In the genomic region with DNA sequence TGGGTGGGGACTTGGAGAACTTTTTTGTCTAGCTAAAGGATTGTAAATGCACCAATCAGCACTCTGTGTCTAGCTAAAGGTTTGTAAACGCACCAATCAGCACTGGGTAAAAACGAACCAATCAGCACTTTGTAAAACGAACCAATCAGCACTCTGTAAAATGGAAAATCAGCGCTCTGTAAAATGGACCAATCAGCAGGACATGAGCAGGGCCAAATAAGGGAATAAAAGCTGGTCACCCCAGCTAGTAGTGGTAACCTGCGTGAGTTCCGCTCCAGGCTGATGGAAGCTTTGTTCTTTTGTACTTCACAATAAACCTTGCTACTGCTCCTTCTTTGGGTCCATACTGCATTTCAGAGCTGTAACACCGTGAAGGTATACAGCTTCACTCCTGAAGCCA, we compare ENCODE assay signal across 12 cellular contexts. TPM values are rescaled to one million over a fixed set of nuclear protein-coding genes. Genes with fewer than 3 reads are reported as not detected.
DNase-seq lines count a peak whose midpoint lies in the region; ATAC-seq and TF ChIP-seq lines count a peak whose summit lies in the region.
"Had no signal": no experiment of that assay in that cellular context is flagged by ENCODE, and none has a peak within 500 bp of the region (broad histone marks: within the 10 kb centered on the region; RNA-seq: fewer than 3 reads in every experiment).

No MANE protein-coding gene starts in this region.

- H3K4me1 ChIP-seq in CD8-positive, alpha-beta memory T cell (ENCODE audit: insufficient read depth, low read length), result peaks cover 23% of the 10 kb centered on the region
- H3K4me1 ChIP-seq in effector memory CD4-positive, alpha-beta T cell (ENCODE audit: control insufficient read depth, insufficient read depth, low read length, poor library complexity, severe bottlenecking), result peaks cover 17% of the 10 kb centered on the region
- H3K4me1 ChIP-seq in ovary (ENCODE audit: insufficient read depth), result peaks cover 7% of the 10 kb centered on the region

- H3K9me3 Mint-ChIP-seq in CD8-positive, alpha-beta memory T cell, result peaks cover 0 to 6% (median 0%) of the 10 kb centered on the region in 5 donors
- peaks cover 0 to 6% (median 6%) of the 10 kb centered on the region in 3 donors for H3K9me3 Mint-ChIP-seq in T-cell
- H3K9me3 Mint-ChIP-seq in nephron progenitor cell, result peaks cover 20% of the 10 kb centered on the region

- no peak for ATAC-seq in T-cell (replicated peaks in 1 of 4)

- POLR2A ChIA-PET in CD8-positive, alpha-beta memory T cell (lab: Charles Lee), result interaction anchor here (0.7 to 1.1 kb wide), 2 partner anchors 46 to 1813 kb away, joined by 4 to 6 read pairs; partner anchors contain the start of gene ACOT6
- POLR2A ChIA-PET in T-cell (lab: Charles Lee), result interaction anchor here in 1 of 2 donors (0.7 kb wide), 1 partner anchor 46 kb away, joined by 9 read pairs; no protein-coding TSS in a partner anchor

- TF ChIP-seq EP300 in ovary (IDR thresholded peaks at IDR 0.05), result no peak

- intact Hi-C loops in ovary (cut with DNase I), result no loop called here

- H3K27ac Mint-ChIP-seq in CD8-positive, alpha-beta memory T cell, result peak overlapping the region; percentile 1 to 99 (median 94)
- H3K27ac Mint-ChIP-seq in T-cell (peak overlapping the region; percentile 93 to 94), nephron progenitor cell (no peak overlapping the region)

- peak overlapping the region; percentile 83 for H3K4me3 ChIP-seq in CD8-positive, alpha-beta memory T cell (ENCODE audit: low read length)
- peak overlapping the region; percentile 87 for H3K4me3 ChIP-seq in effector memory CD4-positive, alpha-beta T cell (ENCODE audit: insufficient read depth, low read depth, low read length, poor library complexity, severe bottlenecking)
- H3K4me3 ChIP-seq in ovary, result no peak overlapping the region

- no peak for DNase-seq in CD8-positive, alpha-beta memory T cell
- DNase-seq in T-cell (no peak), nephron progenitor cell (no peak), ovary (no peak), cerebellar nuclear complex (lab: John Stamatoyannopoulos, UW) (no peak), GM20000 (ENCODE audit: low spot score) (no peak), Ammon's horn (ENCODE audit: low spot score) (no peak)
- DNase-seq in effector memory CD4-positive, alpha-beta T cell, result no peak
- DNase-seq: COR-L47, NCI-H748 treated with DMSO at 0.1 percent for 48 hours, SW 1271 had no signal

- CTCF ChIA-PET in CD8-positive, alpha-beta memory T cell (lab: Charles Lee), result interaction anchor here (0.6 to 5.4 kb wide), 6 partner anchors 24 to 66 kb away, joined by 3 to 44 read pairs (median 6); partner anchors contain the start of genes ACOT4 and ACOT6
- CTCF ChIA-PET in T-cell (lab: Charles Lee), result interaction anchor here in 1 of 2 donors (2.1 to 3.0 kb wide), 2 partner anchors 46 to 76 kb away, joined by 9 to 17 read pairs; partner anchors contain the start of genes ACOT6 and RIOX1

- peaks cover 45 to 59% (median 53%) of the 10 kb centered on the region in 3 donors for H3K4me1 Mint-ChIP-seq in CD8-positive, alpha-beta memory T cell
- peaks cover 41 to 51% (median 50%) of the 10 kb centered on the region in 3 donors for H3K4me1 Mint-ChIP-seq in T-cell
- peaks cover 44% of the 10 kb centered on the region for H3K4me1 Mint-ChIP-seq in nephron progenitor cell

- no peaks in the 10 kb centered on the region for H3K36me3 ChIP-seq in CD8-positive, alpha-beta memory T cell (ENCODE audit: insufficient read depth, low read length)
- H3K36me3 ChIP-seq in effector memory CD4-positive, alpha-beta T cell (ENCODE audit: control insufficient read depth, insufficient read depth, low read length), result no peaks in the 10 kb centered on the region
- H3K36me3 ChIP-seq in ovary, result no peaks in the 10 kb centered on the region

- H3K27me3 Mint-ChIP-seq in CD8-positive, alpha-beta memory T cell, result no peaks in the 10 kb centered on the region
- H3K27me3 Mint-ChIP-seq in T-cell (no peaks in the 10 kb centered on the region), nephron progenitor cell (ENCODE audit: low read depth, poor library complexity) (peaks cover 15% of the 10 kb centered on the region)

- peaks cover 6 to 28% (median 11%) of the 10 kb centered on the region in 3 donors for H3K36me3 Mint-ChIP-seq in CD8-positive, alpha-beta memory T cell
- H3K36me3 Mint-ChIP-seq in T-cell (peaks cover 26% of the 10 kb centered on the region), nephron progenitor cell (ENCODE audit: low read depth) (peaks cover 21% of the 10 kb centered on the region)

- H3K4me3 Mint-ChIP-seq in CD8-positive, alpha-beta memory T cell, result peak overlapping the region; percentile 44 to 97 (median 92)
- H3K4me3 Mint-ChIP-seq in T-cell (peak overlapping the region; percentile 86 to 93 (median 93)), nephron progenitor cell (peak overlapping the region; percentile 89)

- TF ChIP-seq POLR2A in ovary (IDR thresholded peaks at IDR 0.05), result no peak

- no peak overlapping the region for H3K27ac ChIP-seq in CD8-positive, alpha-beta memory T cell (ENCODE audit: low read depth, low read length)
- H3K27ac ChIP-seq in effector memory CD4-positive, alpha-beta T cell (ENCODE audit: insufficient read depth, low read length, poor library complexity, severe bottlenecking), result no peak overlapping the region
- H3K27ac ChIP-seq in ovary, result no peak overlapping the region

- 97% methylated on average over 7 of the region's 7 CpGs for WGBS in ovary, 3 donors

- TF ChIP-seq CTCF in nephron progenitor cell (IDR thresholded peaks at IDR 0.05), result no peak
- no peak for TF ChIP-seq CTCF in ovary (IDR thresholded peaks at IDR 0.05)
- TF ChIP-seq CTCF in GM20000 (IDR thresholded peaks at IDR 0.05; ENCODE audit: extremely low read depth, missing control alignments), result no peak

- no peaks in the 10 kb centered on the region for H3K9me3 ChIP-seq in CD8-positive, alpha-beta memory T cell (ENCODE audit: low read length)
- no peaks in the 10 kb centered on the region for H3K9me3 ChIP-seq in effector memory CD4-positive, alpha-beta T cell (ENCODE audit: control insufficient read depth, low read length)
- H3K9me3 ChIP-seq in ovary, result no peaks in the 10 kb centered on the region

- H3K27me3 ChIP-seq in CD8-positive, alpha-beta memory T cell (ENCODE audit: insufficient read depth, low read length, poor library complexity, severe bottlenecking), result no peaks in the 10 kb centered on the region
- no peaks in the 10 kb centered on the region for H3K27me3 ChIP-seq in effector memory CD4-positive, alpha-beta T cell (replicated peaks; ENCODE audit: control insufficient read depth, insufficient read depth, low read length, poor library complexity, severe bottlenecking)
- H3K27me3 ChIP-seq in ovary, result no peaks in the 10 kb centered on the region

RNA-seq across cellular contexts. Expression of gene ACOT2, which starts 1.6 kb away (rescaled TPM):
- 10 to 100 TPM; 16.2 to 16.4 TPM for total RNA-seq in CD8-positive, alpha-beta memory T cell
- polyA plus RNA-seq in CD8-positive, alpha-beta memory T cell, result 22.4 TPM
- 10 to 100 TPM; 11.8 to 14.7 (median 12.9) TPM for total RNA-seq in T-cell
- 10 to 100 TPM; 10.8 to 35.7 (median 19.3) TPM for total RNA-seq in ovary
- 10 to 100 TPM; 23.1 to 27.2 TPM for polyA plus RNA-seq in ovary

RNA-seq across cellular contexts. Expression of gene HEATR4, which starts 8.6 kb away (rescaled TPM):
- total RNA-seq in CD8-positive, alpha-beta memory T cell, result not detected
- 1.0 TPM for polyA plus RNA-seq in CD8-positive, alpha-beta memory T cell
- total RNA-seq in T-cell (under 1 TPM in 1 of 5 donors, not detected in 4; 0.09 TPM), ovary (under 1 TPM; 0.34 to 0.72 (median 0.43) TPM)
- polyA plus RNA-seq in ovary, result under 1 TPM; 0.10 to 0.35 TPM

RNA-seq across cellular contexts. Expression of gene ACOT4, which starts 24.3 kb away (rescaled TPM):
- 1 to 10 TPM; 4.0 to 5.0 TPM for total RNA-seq in CD8-positive, alpha-beta memory T cell
- polyA plus RNA-seq in CD8-positive, alpha-beta memory T cell, result 5.0 TPM
- total RNA-seq in T-cell (1 to 10 TPM in 4 of 5 donors, under 1 TPM in 1; 0.55 to 1.6 (median 1.2) TPM), ovary (1 to 10 TPM in 3 of 7 donors, under 1 TPM in 4; 0.28 to 2.1 (median 0.38) TPM)
- polyA plus RNA-seq in ovary, result 1 to 10 TPM in 1 of 2 donors, under 1 TPM in 1; 0.28 to 3.9 TPM

RNA-seq across cellular contexts. Expression of gene ACOT1, which starts 30.4 kb away (rescaled TPM):
- total RNA-seq in CD8-positive, alpha-beta memory T cell, result 1 to 10 TPM; 1.8 to 1.9 TPM
- 3.1 TPM for polyA plus RNA-seq in CD8-positive, alpha-beta memory T cell
- total RNA-seq in T-cell (1 to 10 TPM in 4 of 5 donors, under 1 TPM in 1; 0.23 to 2.7 (median 1.9) TPM), ovary (10 to 100 TPM in 1 of 7 donors, 1 to 10 TPM in 6; 1.6 to 10.4 (median 3.3) TPM)
- 10 to 100 TPM in 1 of 2 donors, 1 to 10 TPM in 1; 2.7 to 10.4 TPM for polyA plus RNA-seq in ovary

RNA-seq across cellular contexts. Expression of gene ACOT6, which starts 45.0 kb away (rescaled TPM):
- total RNA-seq in CD8-positive, alpha-beta memory T cell, result not detected
- polyA plus RNA-seq in CD8-positive, alpha-beta memory T cell, result not detected
- total RNA-seq in T-cell (not detected), ovary (not detected)
- under 1 TPM in 1 of 2 donors, not detected in 1; 0.10 TPM for polyA plus RNA-seq in ovary
- total RNA-seq: myocyte had no signal
